Comparison of ENCODE assay signal across 1 cellular context in the genomic region with DNA sequence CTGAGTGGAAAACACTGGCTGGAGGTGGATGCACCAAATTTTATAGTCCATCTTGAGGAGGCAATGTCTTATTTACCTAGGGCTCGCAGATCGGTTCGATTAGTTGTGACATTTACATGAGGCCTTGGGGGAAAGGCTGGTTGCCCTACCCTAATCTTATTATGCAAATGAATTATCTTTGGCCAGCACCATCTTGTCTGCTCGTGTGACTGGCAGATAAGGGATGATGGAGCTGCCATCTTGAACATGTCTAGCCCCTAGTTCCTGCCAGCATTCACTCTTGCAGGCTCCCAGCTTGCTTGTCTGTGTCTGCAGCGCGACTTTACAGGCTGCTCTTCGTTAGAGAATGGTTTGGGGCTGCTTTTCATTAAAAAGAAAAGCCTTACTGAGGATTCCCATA.
TF ChIP-seq lines count a peak whose summit lies in the region.

No MANE protein-coding gene starts in this region.

TF ChIP-seq in K562, 482 proteins besides CTCF, POLR2A, EP300 and RAD21 (continued from another document):
- TF ChIP-seq PYGO2 (tag; IDR thresholded peaks at IDR 0.05) = no peak
TF ChIP-seq in K562: peak in this region for 16.
